In genomic region chr17:73924488-73925186, GRCh38 we compare ENCODE assay signal across 20 cellular contexts.
"Had no signal": no experiment of that assay in that cellular context is flagged by ENCODE, and none has a peak within 500 bp of the region (broad histone marks: within the 10 kb centered on the region; RNA-seq: fewer than 3 reads in every experiment).

No MANE protein-coding gene starts in this region.

- H3K4me3 ChIP-seq: heart right ventricle, suprapubic skin, transverse colon, uterus had no signal

- H3K27ac ChIP-seq: heart right ventricle, suprapubic skin, transverse colon, uterus had no signal

- H3K4me1 ChIP-seq: heart right ventricle, suprapubic skin, transverse colon, uterus had no signal

- H3K27me3 ChIP-seq: uterus had no signal

- H3K9me3 Mint-ChIP-seq: activated T-helper 1 cell treated with anti-CD3 and anti-CD28 coated beads, Interleukin-12 subunit alpha, Interleukin-12 subunit beta, Interleukin-2, Interleukin-4 antibody, amounts not matched to agents 30 ng/mL and 10 ng/mL and 1 ng/mL, durations not matched to agents 14 hours and 24 hours and 36 hours; stimulated activated effector memory CD8-positive, alpha-beta T cell treated with anti-CD3 and anti-CD28 coated beads, Interleukin-12 subunit alpha, Interleukin-12 subunit beta, amount 100 ng/mL, for 72 hours had no signal

- H3K4me1 Mint-ChIP-seq: memory B cell had no signal

- H3K27ac Mint-ChIP-seq: activated CD4-positive, alpha-beta memory T cell treated with anti-CD3 and anti-CD28 coated beads for 36 hours; activated naive CD8-positive, alpha-beta T cell treated with anti-CD3 and anti-CD28 coated beads, Interleukin-2, amount 50 U/mL, for 24 hours; activated T-helper 1 cell treated with anti-CD3 and anti-CD28 coated beads, Interleukin-12 subunit alpha, Interleukin-12 subunit beta, Interleukin-2, Interleukin-4 antibody, amounts not matched to agents 30 ng/mL and 10 ng/mL and 1 ng/mL, durations not matched to agents 14 hours and 24 hours and 36 hours; memory B cell; stimulated activated effector memory CD8-positive, alpha-beta T cell treated with anti-CD3 and anti-CD28 coated beads, Interleukin-12 subunit alpha, Interleukin-12 subunit beta, amount 100 ng/mL, for 72 hours; stimulated activated naive CD8-positive, alpha-beta T cell treated with anti-CD3 and anti-CD28 coated beads, Interleukin-15, amount 100 ng/mL, for 72 hours had no signal

- H3K9me3 ChIP-seq: suprapubic skin, uterus had no signal

- H3K4me3 Mint-ChIP-seq: activated CD4-positive, alpha-beta memory T cell treated with anti-CD3 and anti-CD28 coated beads for 36 hours; activated naive CD8-positive, alpha-beta T cell treated with anti-CD3 and anti-CD28 coated beads, Interleukin-2, amount 50 U/mL, for 24 hours; activated T-helper 1 cell treated with anti-CD3 and anti-CD28 coated beads, Interleukin-12 subunit alpha, Interleukin-12 subunit beta, Interleukin-2, Interleukin-4 antibody, amounts not matched to agents 30 ng/mL and 10 ng/mL and 1 ng/mL, durations not matched to agents 14 hours and 24 hours and 36 hours; memory B cell; stimulated activated effector memory CD8-positive, alpha-beta T cell treated with anti-CD3 and anti-CD28 coated beads, Interleukin-12 subunit alpha, Interleukin-12 subunit beta, amount 100 ng/mL, for 72 hours; stimulated activated naive CD8-positive, alpha-beta T cell treated with anti-CD3 and anti-CD28 coated beads, Interleukin-15, amount 100 ng/mL, for 72 hours had no signal

- H3K36me3 ChIP-seq: heart right ventricle, suprapubic skin, transverse colon, uterus had no signal

- DNase-seq: activated CD4-positive, alpha-beta memory T cell treated with anti-CD3 and anti-CD28 coated beads for 36 hours; activated CD4-positive, alpha-beta T cell treated with anti-CD3 and anti-CD28 coated beads for 48 hours; activated gamma-delta T cell; activated naive CD4-positive, alpha-beta T cell treated with anti-CD3 and anti-CD28 coated beads, Interleukin-2, amount 50 U/mL, for 16 hours; activated naive CD8-positive, alpha-beta T cell treated with anti-CD3 and anti-CD28 coated beads, Interleukin-2, amount 50 U/mL, for 24 hours; activated T-cell treated with anti-CD3 and anti-CD28 coated beads for 4 hours; foreskin fibroblast; heart right ventricle; left colon; posterior cingulate gyrus; small intestine; stimulated activated CD4-positive, alpha-beta T cell treated with anti-CD3 and anti-CD28 coated beads, Interleukin-2, amount 100 ng/mL, for 24 hours; stimulated activated naive CD8-positive, alpha-beta T cell treated with anti-CD3 and anti-CD28 coated beads, Interleukin-15, amount 100 ng/mL, for 72 hours; T1000; transverse colon; uterus had no signal

- H3K36me3 Mint-ChIP-seq: activated CD4-positive, alpha-beta memory T cell treated with anti-CD3 and anti-CD28 coated beads for 36 hours; memory B cell; stimulated activated effector memory CD8-positive, alpha-beta T cell treated with anti-CD3 and anti-CD28 coated beads, Interleukin-12 subunit alpha, Interleukin-12 subunit beta, amount 100 ng/mL, for 72 hours had no signal
